9 cellular contexts compared by ENCODE assay signal in the genomic region with DNA sequence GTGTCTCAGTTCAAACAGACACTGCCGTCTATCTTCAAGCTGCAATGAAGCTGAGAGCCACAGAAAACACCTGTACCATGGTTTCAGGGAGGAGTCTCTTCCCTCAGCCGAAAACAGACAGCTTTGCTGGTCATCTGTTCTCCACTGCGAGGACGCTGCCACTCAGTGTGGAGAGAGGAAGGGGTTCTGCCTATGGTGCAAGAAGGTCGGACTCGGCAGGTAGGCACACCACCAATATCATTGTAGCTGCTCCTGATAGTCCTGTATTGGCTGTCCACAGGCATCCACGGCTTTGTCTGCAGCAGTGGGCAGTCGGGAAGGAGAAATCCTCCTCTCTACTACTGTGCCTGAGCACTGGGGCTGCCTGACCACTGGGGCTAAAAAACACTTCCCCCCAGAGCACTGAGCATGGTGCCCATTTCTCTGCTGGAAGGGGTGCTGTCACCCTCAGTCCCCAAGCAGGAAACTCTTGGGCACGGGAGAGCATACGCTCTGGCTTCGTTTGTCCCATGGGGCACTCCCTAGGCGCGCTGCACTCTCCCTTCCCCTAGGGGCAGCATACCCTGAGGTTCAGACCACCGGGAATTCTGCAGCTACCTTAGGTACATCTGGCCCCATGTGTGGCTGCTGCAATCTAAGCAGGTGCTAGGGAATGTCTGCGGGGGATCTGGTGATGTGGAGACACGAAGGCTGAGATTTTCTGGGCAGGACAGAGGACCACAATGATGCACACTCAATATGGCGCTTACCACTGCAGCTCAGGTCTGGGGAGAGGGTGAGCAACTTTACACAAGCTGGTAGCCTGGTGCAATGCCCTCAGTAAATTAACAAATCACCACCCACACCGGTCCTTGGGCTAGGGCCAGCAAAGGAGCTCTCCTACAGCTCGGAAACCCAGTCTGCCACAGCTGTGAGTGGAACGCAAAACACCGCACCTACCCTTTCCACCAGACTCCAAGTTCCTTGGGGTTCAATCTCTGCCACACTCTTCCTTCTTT.
DNase-seq lines count a peak whose midpoint lies in the region; ATAC-seq and TF ChIP-seq lines count a peak whose summit lies in the region.
"Had no signal": no experiment of that assay in that cellular context is flagged by ENCODE, and none has a peak within 500 bp of the region (broad histone marks: within the 10 kb centered on the region; RNA-seq: fewer than 3 reads in every experiment).

No MANE protein-coding gene starts in this region.

- H3K27ac Mint-ChIP-seq in mesothelial cell of epicardium, result no peak overlapping the region

- DNase-seq in HuH-7.5 (ENCODE audit: low spot score) (peak; percentile 7), astrocyte of the cerebellum (ENCODE audit: low read depth) (no peak), mesothelial cell of epicardium (ENCODE audit: low spot score in 2 of 2, unreplicated experiment in 2 of 2) (no peak), erythroblast (lab: John Stamatoyannopoulos, UW) (no peak), NCI-H1694 (lab: John Stamatoyannopoulos, UW) (no peak)
- no peak for DNase-seq in activated naive CD4-positive, alpha-beta T cell treated with anti-CD3 and anti-CD28 coated beads, Interleukin-2, amount 50 U/mL, for 16 hours

- H3K4me3 Mint-ChIP-seq in mesothelial cell of epicardium, result peak overlapping the region; percentile 60

- TF ChIP-seq CTCF in GM12873 (IDR thresholded peaks at IDR 0.05; ENCODE audit: insufficient read depth, low read depth, low read length, missing control alignments), result peak; percentile 40
- TF ChIP-seq CTCF in astrocyte of the cerebellum (IDR thresholded peaks at IDR 0.05; ENCODE audit: low read depth, low read length, missing control alignments), result peak; percentile 31
- TF ChIP-seq CTCF in mesothelial cell of epicardium (IDR thresholded peaks at IDR 0.05; ENCODE audit: unreplicated experiment), result no peak

- ATAC-seq in GM21529 (IDR thresholded peaks at IDR 0.05; ENCODE audit: unreplicated experiment), result peak; percentile 46
- ATAC-seq: psoas muscle had no signal

- no peak overlapping the region for H3K4me3 ChIP-seq in astrocyte of the cerebellum (ENCODE audit: low read depth, low read length)
- H3K4me3 ChIP-seq: psoas muscle had no signal

- H3K9me3 Mint-ChIP-seq in mesothelial cell of epicardium, result no peaks in the 10 kb centered on the region

- H3K27me3 Mint-ChIP-seq in mesothelial cell of epicardium (ENCODE audit: low read depth), result no peaks in the 10 kb centered on the region

- no peaks in the 10 kb centered on the region for H3K36me3 Mint-ChIP-seq in mesothelial cell of epicardium

- in situ Hi-C loops in astrocyte of the cerebellum (cut with HindIII; ENCODE audit: low sequenced_read_pairs), result no loop called here

- no peak for TF ChIP-seq POLR2A in erythroblast (IDR thresholded peaks at IDR 0.05; ENCODE audit: low read length)

- no peaks in the 10 kb centered on the region for H3K4me1 Mint-ChIP-seq in mesothelial cell of epicardium
